Comparison of ENCODE assay signal across 1 cellular context in the genomic region with DNA sequence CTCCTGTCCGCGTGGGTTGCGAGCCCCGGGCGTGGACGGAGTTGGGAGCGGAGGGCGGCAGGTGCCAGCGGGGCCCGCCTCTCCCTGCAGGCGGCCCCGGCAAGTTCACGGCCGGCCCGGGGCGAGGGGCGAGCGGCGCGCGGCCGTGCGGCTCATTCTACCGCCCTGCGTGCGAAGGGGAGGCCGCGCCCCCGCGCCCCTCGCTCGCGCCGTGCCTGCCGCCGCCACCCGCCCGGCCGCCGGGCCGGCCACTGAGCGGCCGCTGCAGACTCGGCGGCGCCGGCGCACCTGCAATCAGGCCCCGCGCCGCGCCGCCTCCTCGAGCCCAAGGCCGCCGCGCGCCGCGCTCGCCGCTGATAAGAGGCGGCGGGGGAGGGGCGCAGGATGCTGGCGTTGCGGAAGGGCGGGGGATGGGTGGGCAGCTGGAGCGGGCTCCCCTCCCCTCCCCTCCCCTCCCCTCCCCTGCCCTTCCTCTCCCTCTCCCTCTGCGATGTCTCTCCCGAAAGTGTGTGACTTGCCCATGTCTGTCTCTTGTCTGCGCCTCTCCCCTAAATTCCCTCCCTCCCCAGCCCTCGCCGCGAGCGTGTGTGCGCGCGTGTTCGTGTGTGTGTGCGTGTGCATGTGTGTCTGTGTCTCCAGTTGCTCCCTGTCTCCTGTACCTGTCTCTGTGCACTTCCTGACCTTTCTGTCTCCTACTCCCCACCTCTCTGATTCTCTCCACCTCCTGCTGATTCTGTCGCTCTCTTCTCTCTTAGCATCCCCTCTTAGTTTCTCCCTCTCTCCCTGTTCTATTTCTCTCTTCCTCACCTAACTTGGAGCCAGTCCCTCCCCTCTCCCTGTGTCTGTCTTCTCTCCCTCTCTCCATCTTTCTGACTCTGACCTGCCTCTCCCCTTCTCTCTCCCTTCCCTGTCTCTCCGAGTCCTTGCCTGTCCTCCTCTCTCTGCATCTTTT.
TF ChIP-seq lines count a peak whose summit lies in the region.

No MANE protein-coding gene starts in this region.

TF ChIP-seq in HepG2, 621 proteins besides CTCF, POLR2A, EP300 and RAD21 (continued from another document and continues in another):
- TF ChIP-seq FOSL2 (CRISPR knock-in tag; IDR thresholded peaks at IDR 0.05) (peak; percentile 11; the same call in 1 of the 2 replicates), ZNF124 (CRISPR knock-in tag; IDR thresholded peaks at IDR 0.05) (no peak), ZNF749 (CRISPR knock-in tag; IDR thresholded peaks at IDR 0.05; ENCODE audit: borderline replicate concordance) (no peak), ZNF468 (CRISPR knock-in tag; IDR thresholded peaks at IDR 0.05) (no peak), ARNT2 (CRISPR knock-in tag; IDR thresholded peaks at IDR 0.05; ENCODE audit: low read depth) (0 out of 2 replicates have a peak, but pooled peaks have one; percentile 53), ZSCAN30 (CRISPR knock-in tag; IDR thresholded peaks at IDR 0.05) (no peak), ZNF205 (CRISPR knock-in tag; IDR thresholded peaks at IDR 0.05) (no peak), ZFP36 (IDR thresholded peaks at IDR 0.05; ENCODE audit: borderline replicate concordance, low read depth, low read length, partially characterized antibody) (no peak), ZNF337 (CRISPR knock-in tag; IDR thresholded peaks at IDR 0.05; ENCODE audit: borderline replicate concordance, low read depth) (no peak), PRPF4 (IDR thresholded peaks at IDR 0.05; ENCODE audit: low read depth, low read length, poor library complexity, severe bottlenecking) (no peak), ZNF614 (CRISPR knock-in tag; IDR thresholded peaks at IDR 0.05; ENCODE audit: borderline replicate concordance) (no peak), TBX2 (CRISPR knock-in tag; IDR thresholded peaks at IDR 0.05; ENCODE audit: borderline replicate concordance) (no peak), MEIS2 (CRISPR knock-in tag; IDR thresholded peaks at IDR 0.05) (peak; percentile 45; the same call in 1 of the 2 replicates), ZMYM3 (CRISPR knock-in tag; IDR thresholded peaks at IDR 0.05) (no peak; the same call in 1 of the 2 replicates), RBFOX2 (IDR thresholded peaks at IDR 0.05; ENCODE audit: low read depth, low read length) (peak; percentile 89), ZFP41 (CRISPR knock-in tag; IDR thresholded peaks at IDR 0.05; ENCODE audit: borderline replicate concordance) (no peak)
- TF ChIP-seq, protein P1, sequence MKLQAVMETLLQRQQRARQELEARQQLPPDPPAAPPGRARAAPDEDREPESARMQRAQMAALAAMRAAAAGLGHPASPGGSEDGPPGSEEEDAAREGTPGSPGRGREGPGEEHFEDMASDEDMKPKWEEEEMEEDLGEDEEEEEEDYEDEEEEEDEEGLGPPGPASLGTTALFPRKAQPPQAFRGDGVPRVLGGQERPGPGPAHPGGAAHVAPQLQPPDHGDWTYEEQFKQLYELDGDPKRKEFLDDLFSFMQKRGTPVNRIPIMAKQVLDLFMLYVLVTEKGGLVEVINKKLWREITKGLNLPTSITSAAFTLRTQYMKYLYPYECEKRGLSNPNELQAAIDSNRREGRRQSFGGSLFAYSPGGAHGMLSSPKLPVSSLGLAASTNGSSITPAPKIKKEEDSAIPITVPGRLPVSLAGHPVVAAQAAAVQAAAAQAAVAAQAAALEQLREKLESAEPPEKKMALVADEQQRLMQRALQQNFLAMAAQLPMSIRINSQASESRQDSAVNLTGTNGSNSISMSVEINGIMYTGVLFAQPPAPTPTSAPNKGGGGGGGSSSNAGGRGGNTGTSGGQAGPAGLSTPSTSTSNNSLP (IDR thresholded peaks at IDR 0.05; ENCODE audit: low read depth, low read length), result no peak
- TF ChIP-seq, protein P2, sequence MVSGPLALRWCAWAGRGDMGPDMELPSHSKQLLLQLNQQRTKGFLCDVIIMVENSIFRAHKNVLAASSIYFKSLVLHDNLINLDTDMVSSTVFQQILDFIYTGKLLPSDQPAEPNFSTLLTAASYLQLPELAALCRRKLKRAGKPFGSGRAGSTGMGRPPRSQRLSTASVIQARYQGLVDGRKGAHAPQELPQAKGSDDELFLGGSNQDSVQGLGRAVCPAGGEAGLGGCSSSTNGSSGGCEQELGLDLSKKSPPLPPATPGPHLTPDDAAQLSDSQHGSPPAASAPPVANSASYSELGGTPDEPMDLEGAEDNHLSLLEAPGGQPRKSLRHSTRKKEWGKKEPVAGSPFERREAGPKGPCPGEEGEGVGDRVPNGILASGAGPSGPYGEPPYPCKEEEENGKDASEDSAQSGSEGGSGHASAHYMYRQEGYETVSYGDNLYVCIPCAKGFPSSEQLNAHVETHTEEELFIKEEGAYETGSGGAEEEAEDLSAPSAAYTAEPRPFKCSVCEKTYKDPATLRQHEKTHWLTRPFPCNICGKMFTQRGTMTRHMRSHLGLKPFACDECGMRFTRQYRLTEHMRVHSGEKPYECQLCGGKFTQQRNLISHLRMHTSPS (CRISPR knock-in tag; IDR thresholded peaks at IDR 0.05; ENCODE audit: low read depth), result no peak
- TF ChIP-seq, protein P3, sequence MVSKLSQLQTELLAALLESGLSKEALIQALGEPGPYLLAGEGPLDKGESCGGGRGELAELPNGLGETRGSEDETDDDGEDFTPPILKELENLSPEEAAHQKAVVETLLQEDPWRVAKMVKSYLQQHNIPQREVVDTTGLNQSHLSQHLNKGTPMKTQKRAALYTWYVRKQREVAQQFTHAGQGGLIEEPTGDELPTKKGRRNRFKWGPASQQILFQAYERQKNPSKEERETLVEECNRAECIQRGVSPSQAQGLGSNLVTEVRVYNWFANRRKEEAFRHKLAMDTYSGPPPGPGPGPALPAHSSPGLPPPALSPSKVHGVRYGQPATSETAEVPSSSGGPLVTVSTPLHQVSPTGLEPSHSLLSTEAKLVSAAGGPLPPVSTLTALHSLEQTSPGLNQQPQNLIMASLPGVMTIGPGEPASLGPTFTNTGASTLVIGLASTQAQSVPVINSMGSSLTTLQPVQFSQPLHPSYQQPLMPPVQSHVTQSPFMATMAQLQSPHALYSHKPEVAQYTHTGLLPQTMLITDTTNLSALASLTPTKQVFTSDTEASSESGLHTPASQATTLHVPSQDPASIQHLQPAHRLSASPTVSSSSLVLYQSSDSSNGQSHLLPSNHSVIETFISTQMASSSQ (IDR thresholded peaks at IDR 0.05; ENCODE audit: low read depth), result no peak
- TF ChIP-seq, protein P3 (CRISPR knock-in tag; IDR thresholded peaks at IDR 0.05; ENCODE audit: borderline replicate concordance), result no peak; the same call in 1 of the 2 replicates
- TF ChIP-seq, protein P4, sequence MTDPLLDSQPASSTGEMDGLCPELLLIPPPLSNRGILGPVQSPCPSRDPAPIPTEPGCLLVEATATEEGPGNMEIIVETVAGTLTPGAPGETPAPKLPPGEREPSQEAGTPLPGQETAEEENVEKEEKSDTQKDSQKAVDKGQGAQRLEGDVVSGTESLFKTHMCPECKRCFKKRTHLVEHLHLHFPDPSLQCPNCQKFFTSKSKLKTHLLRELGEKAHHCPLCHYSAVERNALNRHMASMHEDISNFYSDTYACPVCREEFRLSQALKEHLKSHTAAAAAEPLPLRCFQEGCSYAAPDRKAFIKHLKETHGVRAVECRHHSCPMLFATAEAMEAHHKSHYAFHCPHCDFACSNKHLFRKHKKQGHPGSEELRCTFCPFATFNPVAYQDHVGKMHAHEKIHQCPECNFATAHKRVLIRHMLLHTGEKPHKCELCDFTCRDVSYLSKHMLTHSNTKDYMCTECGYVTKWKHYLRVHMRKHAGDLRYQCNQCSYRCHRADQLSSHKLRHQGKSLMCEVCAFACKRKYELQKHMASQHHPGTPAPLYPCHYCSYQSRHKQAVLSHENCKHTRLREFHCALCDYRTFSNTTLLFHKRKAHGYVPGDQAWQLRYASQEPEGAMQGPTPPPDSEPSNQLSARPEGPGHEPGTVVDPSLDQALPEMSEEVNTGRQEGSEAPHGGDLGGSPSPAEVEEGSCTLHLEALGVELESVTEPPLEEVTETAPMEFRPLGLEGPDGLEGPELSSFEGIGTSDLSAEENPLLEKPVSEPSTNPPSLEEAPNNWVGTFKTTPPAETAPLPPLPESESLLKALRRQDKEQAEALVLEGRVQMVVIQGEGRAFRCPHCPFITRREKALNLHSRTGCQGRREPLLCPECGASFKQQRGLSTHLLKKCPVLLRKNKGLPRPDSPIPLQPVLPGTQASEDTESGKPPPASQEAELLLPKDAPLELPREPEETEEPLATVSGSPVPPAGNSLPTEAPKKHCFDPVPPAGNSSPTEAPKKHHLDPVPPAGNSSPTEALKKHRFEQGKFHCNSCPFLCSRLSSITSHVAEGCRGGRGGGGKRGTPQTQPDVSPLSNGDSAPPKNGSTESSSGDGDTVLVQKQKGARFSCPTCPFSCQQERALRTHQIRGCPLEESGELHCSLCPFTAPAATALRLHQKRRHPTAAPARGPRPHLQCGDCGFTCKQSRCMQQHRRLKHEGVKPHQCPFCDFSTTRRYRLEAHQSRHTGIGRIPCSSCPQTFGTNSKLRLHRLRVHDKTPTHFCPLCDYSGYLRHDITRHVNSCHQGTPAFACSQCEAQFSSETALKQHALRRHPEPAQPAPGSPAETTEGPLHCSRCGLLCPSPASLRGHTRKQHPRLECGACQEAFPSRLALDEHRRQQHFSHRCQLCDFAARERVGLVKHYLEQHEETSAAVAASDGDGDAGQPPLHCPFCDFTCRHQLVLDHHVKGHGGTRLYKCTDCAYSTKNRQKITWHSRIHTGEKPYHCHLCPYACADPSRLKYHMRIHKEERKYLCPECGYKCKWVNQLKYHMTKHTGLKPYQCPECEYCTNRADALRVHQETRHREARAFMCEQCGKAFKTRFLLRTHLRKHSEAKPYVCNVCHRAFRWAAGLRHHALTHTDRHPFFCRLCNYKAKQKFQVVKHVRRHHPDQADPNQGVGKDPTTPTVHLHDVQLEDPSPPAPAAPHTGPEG (CRISPR knock-in tag; IDR thresholded peaks at IDR 0.05), result no peak
- TF ChIP-seq, protein P5, sequence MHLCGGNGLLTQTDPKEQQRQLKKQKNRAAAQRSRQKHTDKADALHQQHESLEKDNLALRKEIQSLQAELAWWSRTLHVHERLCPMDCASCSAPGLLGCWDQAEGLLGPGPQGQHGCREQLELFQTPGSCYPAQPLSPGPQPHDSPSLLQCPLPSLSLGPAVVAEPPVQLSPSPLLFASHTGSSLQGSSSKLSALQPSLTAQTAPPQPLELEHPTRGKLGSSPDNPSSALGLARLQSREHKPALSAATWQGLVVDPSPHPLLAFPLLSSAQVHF (CRISPR knock-in tag; IDR thresholded peaks at IDR 0.05), result no peak
- TF ChIP-seq, protein P6, sequence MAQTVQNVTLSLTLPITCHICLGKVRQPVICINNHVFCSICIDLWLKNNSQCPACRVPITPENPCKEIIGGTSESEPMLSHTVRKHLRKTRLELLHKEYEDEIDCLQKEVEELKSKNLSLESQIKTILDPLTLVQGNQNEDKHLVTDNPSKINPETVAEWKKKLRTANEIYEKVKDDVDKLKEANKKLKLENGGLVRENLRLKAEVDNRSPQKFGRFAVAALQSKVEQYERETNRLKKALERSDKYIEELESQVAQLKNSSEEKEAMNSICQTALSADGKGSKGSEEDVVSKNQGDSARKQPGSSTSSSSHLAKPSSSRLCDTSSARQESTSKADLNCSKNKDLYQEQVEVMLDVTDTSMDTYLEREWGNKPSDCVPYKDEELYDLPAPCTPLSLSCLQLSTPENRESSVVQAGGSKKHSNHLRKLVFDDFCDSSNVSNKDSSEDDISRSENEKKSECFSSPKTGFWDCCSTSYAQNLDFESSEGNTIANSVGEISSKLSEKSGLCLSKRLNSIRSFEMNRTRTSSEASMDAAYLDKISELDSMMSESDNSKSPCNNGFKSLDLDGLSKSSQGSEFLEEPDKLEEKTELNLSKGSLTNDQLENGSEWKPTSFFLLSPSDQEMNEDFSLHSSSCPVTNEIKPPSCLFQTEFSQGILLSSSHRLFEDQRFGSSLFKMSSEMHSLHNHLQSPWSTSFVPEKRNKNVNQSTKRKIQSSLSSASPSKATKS (CRISPR knock-in tag; IDR thresholded peaks at IDR 0.05), result no peak
- TF ChIP-seq, protein P7, sequence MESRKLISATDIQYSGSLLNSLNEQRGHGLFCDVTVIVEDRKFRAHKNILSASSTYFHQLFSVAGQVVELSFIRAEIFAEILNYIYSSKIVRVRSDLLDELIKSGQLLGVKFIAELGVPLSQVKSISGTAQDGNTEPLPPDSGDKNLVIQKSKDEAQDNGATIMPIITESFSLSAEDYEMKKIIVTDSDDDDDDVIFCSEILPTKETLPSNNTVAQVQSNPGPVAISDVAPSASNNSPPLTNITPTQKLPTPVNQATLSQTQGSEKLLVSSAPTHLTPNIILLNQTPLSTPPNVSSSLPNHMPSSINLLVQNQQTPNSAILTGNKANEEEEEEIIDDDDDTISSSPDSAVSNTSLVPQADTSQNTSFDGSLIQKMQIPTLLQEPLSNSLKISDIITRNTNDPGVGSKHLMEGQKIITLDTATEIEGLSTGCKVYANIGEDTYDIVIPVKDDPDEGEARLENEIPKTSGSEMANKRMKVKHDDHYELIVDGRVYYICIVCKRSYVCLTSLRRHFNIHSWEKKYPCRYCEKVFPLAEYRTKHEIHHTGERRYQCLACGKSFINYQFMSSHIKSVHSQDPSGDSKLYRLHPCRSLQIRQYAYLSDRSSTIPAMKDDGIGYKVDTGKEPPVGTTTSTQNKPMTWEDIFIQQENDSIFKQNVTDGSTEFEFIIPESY (CRISPR knock-in tag; IDR thresholded peaks at IDR 0.05), result peak; percentile 77; the same call in 1 of the 2 replicates
- TF ChIP-seq, protein P8, sequence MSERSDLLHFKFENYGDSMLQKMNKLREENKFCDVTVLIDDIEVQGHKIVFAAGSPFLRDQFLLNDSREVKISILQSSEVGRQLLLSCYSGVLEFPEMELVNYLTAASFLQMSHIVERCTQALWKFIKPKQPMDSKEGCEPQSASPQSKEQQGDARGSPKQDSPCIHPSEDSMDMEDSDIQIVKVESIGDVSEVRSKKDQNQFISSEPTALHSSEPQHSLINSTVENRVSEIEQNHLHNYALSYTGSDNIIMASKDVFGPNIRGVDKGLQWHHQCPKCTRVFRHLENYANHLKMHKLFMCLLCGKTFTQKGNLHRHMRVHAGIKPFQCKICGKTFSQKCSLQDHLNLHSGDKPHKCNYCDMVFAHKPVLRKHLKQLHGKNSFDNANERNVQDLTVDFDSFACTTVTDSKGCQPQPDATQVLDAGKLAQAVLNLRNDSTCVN (CRISPR knock-in tag; IDR thresholded peaks at IDR 0.05; ENCODE audit: borderline replicate concordance), result no peak
- TF ChIP-seq, protein P9, sequence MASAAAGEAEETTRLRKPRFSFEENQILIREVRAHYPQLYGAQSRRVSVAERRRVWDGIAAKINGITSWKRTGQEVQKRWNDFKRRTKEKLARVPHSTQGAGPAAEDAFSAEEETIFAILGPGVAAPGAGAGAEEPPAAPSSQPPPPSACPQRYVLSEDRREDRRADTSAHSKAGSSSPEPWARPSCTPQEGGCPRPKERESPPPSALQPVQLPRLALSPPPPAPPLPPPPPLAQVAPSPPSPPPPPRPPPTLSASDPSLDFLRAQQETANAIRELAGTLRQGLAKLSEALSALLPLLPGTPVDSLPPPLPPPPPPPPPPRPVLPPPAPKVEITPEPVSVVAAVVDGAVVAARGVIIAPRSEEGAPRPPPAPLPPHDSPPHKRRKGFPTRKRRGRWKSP (CRISPR knock-in tag; IDR thresholded peaks at IDR 0.05), result no peak
- TF ChIP-seq, protein P10, sequence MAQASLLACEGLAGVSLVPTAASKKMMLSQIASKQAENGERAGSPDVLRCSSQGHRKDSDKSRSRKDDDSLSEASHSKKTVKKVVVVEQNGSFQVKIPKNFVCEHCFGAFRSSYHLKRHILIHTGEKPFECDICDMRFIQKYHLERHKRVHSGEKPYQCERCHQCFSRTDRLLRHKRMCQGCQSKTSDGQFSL (CRISPR knock-in tag; IDR thresholded peaks at IDR 0.05), result no peak
